ENCODE assay signal across 1 cellular context in genomic region chr13:113155982-113156655, GRCh38.
TF ChIP-seq lines count a peak whose summit lies in the region.

No MANE protein-coding gene starts in this region.

TF ChIP-seq in GM12878, 131 proteins besides CTCF, POLR2A, EP300 and RAD21:
- TF ChIP-seq PKNOX1 (IDR thresholded peaks at IDR 0.05) (peak; percentile 73), EZH2 (IDR thresholded peaks at IDR 0.05; ENCODE audit: borderline replicate concordance, control insufficient read depth, low read depth, low read length) (no peak)
